In genomic region chr12:104740668-104741067, GRCh38 we compare ENCODE assay signal across 8 cellular contexts.
DNase-seq lines count a peak whose midpoint lies in the region; ATAC-seq and TF ChIP-seq lines count a peak whose summit lies in the region.

No MANE protein-coding gene starts in this region.

- no peaks in the 10 kb centered on the region for H3K9me3 ChIP-seq in heart left ventricle
- H3K9me3 ChIP-seq in PC-3 (ENCODE audit: low read length): no peaks in the 10 kb centered on the region

- no TSS peak for BruUV-seq in PC-3 (replicated peaks; lab: Mats Ljungman, UMichigan)

- ATAC-seq in GM21367 (IDR thresholded peaks at IDR 0.05; ENCODE audit: unreplicated experiment) (peak; percentile 56), HG03571 (IDR thresholded peaks at IDR 0.05; ENCODE audit: unreplicated experiment) (peak; percentile 67), heart left ventricle (peak; percentile 43 to 72 (median 56)), HG03045 (IDR thresholded peaks at IDR 0.05; ENCODE audit: unreplicated experiment) (no peak), PC-3 (no peak)

- H3K27me3 ChIP-seq in heart left ventricle (no peaks in the 10 kb centered on the region), PC-3 (ENCODE audit: low read length) (no peaks in the 10 kb centered on the region)

- CTCF ChIA-PET in PC-3 (lab: Charles Lee): no interaction called here

- intact Hi-C loops in heart left ventricle (cut with DNase I): loop anchor here in 2 of 10 donors (10.0 kb wide), 1 partner anchor 124 kb away; no protein-coding TSS in a partner anchor
- intact Hi-C loops in PC-3 (cut with micrococcal nuclease): no loop called here

- H3K9ac ChIP-seq in PC-3 (ENCODE audit: low read length): no peak overlapping the region

- H3K4me1 ChIP-seq in heart left ventricle (peaks cover 0 to 70% (median 8%) of the 10 kb centered on the region in 12 donors), PC-3 (ENCODE audit: insufficient read depth, low read length) (no peaks in the 10 kb centered on the region)

- H3F3A ChIP-seq in PC-3 (ENCODE audit: low read length, unreplicated experiment): no peaks in the 10 kb centered on the region

- H3K36me3 ChIP-seq in heart left ventricle (no peaks in the 10 kb centered on the region), PC-3 (ENCODE audit: low read depth, low read length) (no peaks in the 10 kb centered on the region)

- H2AFZ ChIP-seq in PC-3 (ENCODE audit: low read length): no peak overlapping the region

- H3K4me3 ChIP-seq in GM12865 (ENCODE audit: low read depth, low read length) (peak overlapping the region; percentile 44), heart left ventricle (no peak overlapping the region), PC-3 (ENCODE audit: low read length) (no peak overlapping the region)

- peak overlapping the region in 3 of 12 donors; percentile 36 to 84 (median 50) for H3K27ac ChIP-seq in heart left ventricle
- H3K27ac ChIP-seq in PC-3 (ENCODE audit: low read length): no peak overlapping the region

- DNase-seq in GM12865 (ENCODE audit: low read depth) (peak; percentile 84), heart left ventricle (peak in 1 of 5 donors; percentile 34), OCI-M1 (lab: John Stamatoyannopoulos, UW) (no peak), NCI-H1092 (lab: John Stamatoyannopoulos, UW) (no peak), PC-3 (no peak)

- no peak overlapping the region for H3K4me2 ChIP-seq in PC-3 (ENCODE audit: low read length)

- H4K20me1 ChIP-seq in PC-3 (ENCODE audit: low read length): no peaks in the 10 kb centered on the region

- no peaks in the 10 kb centered on the region for H3K79me2 ChIP-seq in PC-3 (ENCODE audit: low read length)

- 57 to 69% (median 63%) methylated on average over 6 of the region's 6 CpGs for WGBS in heart left ventricle, 4 donors

- TF ChIP-seq POLR2A in heart left ventricle (IDR thresholded peaks at IDR 0.05): no peak

- no peaks in the 10 kb centered on the region for H3K9me2 ChIP-seq in PC-3 (replicated peaks; ENCODE audit: low read length)

- POLR2A ChIA-PET in PC-3 (lab: Charles Lee; ENCODE audit: unreplicated experiment): no interaction called here

- TF ChIP-seq CTCF in GM12865 (IDR thresholded peaks at IDR 0.05; ENCODE audit: insufficient read depth, low read depth, low read length, missing control alignments) (no peak), heart left ventricle (IDR thresholded peaks at IDR 0.05) (no peak), PC-3 (conservative IDR thresholded peaks at IDR 0.05; ENCODE audit: low read depth, low read length) (no peak)

Comparison
In these comparisons a context has a peak if more than half of its experiments do, and no peak if none do; other contexts are left out.
1. ATAC-seq: peak in GM21367 (single experiment), HG03571 (single experiment) and heart left ventricle (4 of 4); none in HG03045 (single experiment) and PC-3 (single experiment).